Comparison of ENCODE assay signal across 21 cellular contexts in the genomic region with DNA sequence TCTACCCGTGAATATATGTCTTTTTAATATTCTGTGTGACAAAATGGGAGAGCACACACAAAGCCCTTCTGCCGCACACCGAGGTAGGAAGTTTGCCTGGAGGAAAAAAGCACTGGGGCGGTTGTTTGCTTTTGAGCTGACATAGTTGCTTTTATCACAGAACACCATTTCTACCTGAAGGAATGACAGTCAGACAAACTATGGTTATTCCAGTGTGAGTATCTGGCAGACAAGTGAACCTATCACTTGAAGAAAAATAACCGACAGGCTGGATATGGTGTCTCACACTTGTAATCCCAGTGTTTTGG.
"Had no signal": no experiment of that assay in that cellular context is flagged by ENCODE, and none has a peak within 500 bp of the region (broad histone marks: within the 10 kb centered on the region; RNA-seq: fewer than 3 reads in every experiment).

No MANE protein-coding gene starts in this region.

- H3K27me3 ChIP-seq: breast epithelium, gastroesophageal sphincter, heart right ventricle, neutrophil, right lobe of liver, testis, upper lobe of right lung had no signal

- H3K36me3 ChIP-seq: breast epithelium, gastroesophageal sphincter, heart right ventricle, neutrophil, right lobe of liver, upper lobe of right lung had no signal

- H3K27ac ChIP-seq: breast epithelium, epithelial cell of prostate, gastroesophageal sphincter, heart right ventricle, psoas muscle, right lobe of liver, testis, upper lobe of right lung had no signal

- H3K4me1 ChIP-seq: breast epithelium, gastroesophageal sphincter, psoas muscle had no signal

- ATAC-seq: activated T-cell treated with anti-CD3 and anti-CD28 coated beads, Interleukin-2, amount 50 U/mL, for 4 hours; effector memory CD8-positive, alpha-beta T cell; gastroesophageal sphincter; heart right ventricle; left lobe of liver; psoas muscle; stimulated activated naive CD8-positive, alpha-beta T cell treated with anti-CD3 and anti-CD28 coated beads, Interleukin-15, amount 100 ng/mL, for 72 hours had no signal

- H3K4me3 ChIP-seq: breast epithelium, gastroesophageal sphincter, heart right ventricle, psoas muscle, right lobe of liver, testis, upper lobe of right lung had no signal

- H3K9me3 ChIP-seq: breast epithelium, gastroesophageal sphincter, heart right ventricle, neutrophil, psoas muscle, right lobe of liver, testis, upper lobe of right lung had no signal

- DNase-seq: activated CD4-positive, alpha-beta memory T cell treated with anti-CD3 and anti-CD28 coated beads, Interleukin-2, amount 10 ng/mL, durations not matched to agents 7 days and 5 days; activated CD4-positive, alpha-beta T cell treated with anti-CD3 and anti-CD28 coated beads for 1 hour; activated gamma-delta T cell; activated T-cell treated with anti-CD3 and anti-CD28 coated beads, Interleukin-2, amount 50 U/mL, for 4 hours; aorta; effector memory CD8-positive, alpha-beta T cell; heart right ventricle; islet precursor cell; naive B cell; psoas muscle; right lobe of liver; stimulated activated naive CD8-positive, alpha-beta T cell treated with anti-CD3 and anti-CD28 coated beads, Interleukin-15, amount 100 ng/mL, for 72 hours; T-helper 1 cell; T1000; testis; upper lobe of right lung had no signal
